In genomic region chr4:87219648-87220093, GRCh38 we compare ENCODE assay signal across 8 cellular contexts. TPM values are rescaled to one million over a fixed set of nuclear protein-coding genes. Genes with fewer than 3 reads are reported as not detected.
A peak's percentile ranks its signal among the peaks of the same experiment; 100 is the strongest.
DNase-seq lines count a peak whose midpoint lies in the region; ATAC-seq, FAIRE-seq and TF ChIP-seq lines count a peak whose summit lies in the region.

No MANE protein-coding gene starts in this region.

- peak overlapping the region; percentile 100 for H2AFZ ChIP-seq in mammary epithelial cell (ENCODE audit: low read depth, low read length)

- H3K27me3 ChIP-seq in mammary epithelial cell (ENCODE audit: insufficient read depth, low read length): no peaks in the 10 kb centered on the region

- in situ Hi-C loops in mammary epithelial cell (cut with MboI; ENCODE audit: low sequenced_read_pairs in 2 of 2): no loop called here

- intact Hi-C loops in mammary epithelial cell (cut with micrococcal nuclease): loop anchor here (1.0 to 5.0 kb wide), 3 partner anchors 15 to 297 kb away; no protein-coding TSS in a partner anchor
- intact Hi-C loops in left colon (cut with DNase I, micrococcal nuclease): no loop called here

- dilution Hi-C loops in mammary epithelial cell (cut with HindIII; ENCODE audit: low sequenced_read_pairs): no loop called here

- peak overlapping the region; percentile 89 for H3K4me2 ChIP-seq in mammary epithelial cell (ENCODE audit: insufficient read depth, low read depth, low read length)

- no TSS peak for BruUV-seq in mammary epithelial cell (replicated peaks; lab: Mats Ljungman, UMichigan)

- 3% methylated on average over 8 of the region's 40 CpGs for WGBS in mammary epithelial cell (ENCODE audit: low coverage, missing lambda C conversion rate)

- H3K79me2 ChIP-seq in mammary epithelial cell (ENCODE audit: insufficient read depth, low read length): peaks cover 35% of the 10 kb centered on the region

- no peak for FAIRE-seq in GM12892 (lab: Jason Lieb, UNC)

- H3K36me3 ChIP-seq in mammary epithelial cell (ENCODE audit: insufficient read depth, low read length): no peaks in the 10 kb centered on the region

- ATAC-seq in GM19463 (IDR thresholded peaks at IDR 0.05; ENCODE audit: unreplicated experiment) (peak; percentile 33), HG03565 (IDR thresholded peaks at IDR 0.05; ENCODE audit: unreplicated experiment) (peak; percentile 25), left colon (peak; percentile 48)

- peak in 1 of 2 donors; percentile 41 for TF ChIP-seq CTCF in mammary epithelial cell (conservative IDR thresholded peaks at IDR 0.05 in 1 of 2, IDR thresholded peaks at IDR 0.05 in 1 of 2; ENCODE audit: extremely low read depth in 1 of 2, insufficient read depth in 1 of 2, low read depth in 1 of 2, low read length in 2 of 2)

- H3K9ac ChIP-seq in mammary epithelial cell (ENCODE audit: insufficient read depth, low read length): peak overlapping the region; percentile 91

- H4K20me1 ChIP-seq in mammary epithelial cell (ENCODE audit: insufficient read depth, low read length): no peaks in the 10 kb centered on the region

- TF ChIP-seq POLR2A in GM12892 (IDR thresholded peaks at IDR 0.05; ENCODE audit: low read depth, low read length): no peak

- H3K27ac ChIP-seq in mammary epithelial cell (ENCODE audit: insufficient read depth, low read depth, low read length): peak overlapping the region; percentile 66

- CTCF ChIA-PET in mammary epithelial cell (lab: Charles Lee; ENCODE audit: low non-redundant PET): interaction anchor here (0.6 kb wide), 1 partner anchor 714 kb away, joined by 7 read pairs; no protein-coding TSS in a partner anchor

- peak overlapping the region; percentile 52 to 100 (median 98) for H3K4me3 ChIP-seq in mammary epithelial cell (replicated peaks in 1 of 3; ENCODE audit: insufficient read depth in 1 of 3, low read depth in 2 of 3, low read length in 3 of 3)

- H3K9me3 ChIP-seq in mammary epithelial cell (replicated peaks; ENCODE audit: insufficient read depth, low read length): no peaks in the 10 kb centered on the region

- H3K4me1 ChIP-seq in mammary epithelial cell (ENCODE audit: insufficient read depth, low read length): peaks cover 5% of the 10 kb centered on the region

- peak; percentile 23 for DNase-seq in COR-L47 (lab: John Stamatoyannopoulos, UW)
- peak in 4 of 5 experiments; percentile 22 to 74 (median 28) for DNase-seq in T-helper 2 cell
- DNase-seq in mammary epithelial cell: no peak
- peak; percentile 56 to 68 for DNase-seq in left colon
- DNase-seq in stimulated activated CD4-positive, alpha-beta T cell treated with anti-CD3 and anti-CD28 coated beads, Interleukin-4, amount 100 ng/mL, for 1 hour: peak; percentile 52
- no peak for DNase-seq in GM12892 (ENCODE audit: insufficient read length)

RNA-seq across cellular contexts. Expression of gene KLHL8, which starts 0.7 kb away (rescaled TPM):
- total RNA-seq in mammary epithelial cell (10 to 100 TPM in 1 of 2 donors, 1 to 10 TPM in 1; 6.5 to 10.8 TPM), left colon (10 to 100 TPM; 19.1 to 22.5 TPM)
- polyA plus RNA-seq in mammary epithelial cell: 3.5 TPM
- 8.6 TPM for polyA minus RNA-seq in mammary epithelial cell
- polyA plus RNA-seq in GM12892 (2012; ENCODE audit: missing spikeins): 6.2 TPM

Comparison
In these comparisons a context has a peak if more than half of its experiments do, and no peak if none do; other contexts are left out.
1. DNase-seq: peak in COR-L47 (single experiment), T-helper 2 cell (4 of 5), left colon (2 of 2) and stimulated activated CD4-positive, alpha-beta T cell treated with anti-CD3 and anti-CD28 coated beads, Interleukin-4, amount 100 ng/mL, for 1 hour (single experiment); none in mammary epithelial cell (single experiment) and GM12892 (single experiment).
2. Peak in every context shown above with its lines, with median percentiles within 50 percentile points of each other: ATAC-seq.